Comparison of ENCODE assay signal across 2 cellular contexts in the genomic region with DNA sequence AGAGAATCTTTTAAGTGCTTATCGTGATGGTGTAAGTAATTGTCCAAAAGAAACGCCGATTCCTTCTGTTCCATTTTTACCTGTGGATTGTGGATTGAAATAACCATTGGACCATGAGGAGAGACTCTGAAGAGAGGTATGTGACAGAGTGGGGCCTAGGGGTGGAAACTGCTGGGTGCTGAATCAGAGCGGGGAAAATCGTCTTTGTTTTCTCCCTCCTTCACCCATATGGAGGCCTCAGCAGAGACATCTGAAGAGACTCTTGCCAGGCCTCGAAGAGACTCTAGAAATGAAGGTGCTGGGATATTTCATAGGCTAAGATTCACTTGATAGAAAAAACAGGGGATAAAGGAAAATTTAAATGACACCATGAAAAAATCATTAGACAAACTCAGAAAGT.
TF ChIP-seq lines count a peak whose summit lies in the region.

No MANE protein-coding gene starts in this region.

TF ChIP-seq in A549, 52 proteins besides CTCF, POLR2A, EP300 and RAD21:
- TF ChIP-seq NR3C1 (IDR thresholded peaks at IDR 0.05) (no peak), BHLHE40 (IDR thresholded peaks at IDR 0.05; ENCODE audit: low read depth, low read length) (no peak), JUN (IDR thresholded peaks at IDR 0.05) (no peak), CBX8 (IDR thresholded peaks at IDR 0.05) (no peak), RFX5 (IDR thresholded peaks at IDR 0.05) (no peak), RNF2 (IDR thresholded peaks at IDR 0.05; ENCODE audit: borderline replicate concordance, low read depth) (no peak), MAZ (IDR thresholded peaks at IDR 0.05; ENCODE audit: borderline replicate concordance, low read depth, low read length) (no peak), FOXS1 (CRISPR knock-in tag; IDR thresholded peaks at IDR 0.05) (no peak), NFE2L2 (conservative IDR thresholded peaks at IDR 0.05; ENCODE audit: low read length) (no peak), HOXA7 (CRISPR knock-in tag; IDR thresholded peaks at IDR 0.05) (no peak)
- TF ChIP-seq, protein P1, sequence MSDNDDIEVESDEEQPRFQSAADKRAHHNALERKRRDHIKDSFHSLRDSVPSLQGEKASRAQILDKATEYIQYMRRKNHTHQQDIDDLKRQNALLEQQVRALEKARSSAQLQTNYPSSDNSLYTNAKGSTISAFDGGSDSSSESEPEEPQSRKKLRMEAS (IDR thresholded peaks at IDR 0.05) = no peak
- TF ChIP-seq, protein P2, sequence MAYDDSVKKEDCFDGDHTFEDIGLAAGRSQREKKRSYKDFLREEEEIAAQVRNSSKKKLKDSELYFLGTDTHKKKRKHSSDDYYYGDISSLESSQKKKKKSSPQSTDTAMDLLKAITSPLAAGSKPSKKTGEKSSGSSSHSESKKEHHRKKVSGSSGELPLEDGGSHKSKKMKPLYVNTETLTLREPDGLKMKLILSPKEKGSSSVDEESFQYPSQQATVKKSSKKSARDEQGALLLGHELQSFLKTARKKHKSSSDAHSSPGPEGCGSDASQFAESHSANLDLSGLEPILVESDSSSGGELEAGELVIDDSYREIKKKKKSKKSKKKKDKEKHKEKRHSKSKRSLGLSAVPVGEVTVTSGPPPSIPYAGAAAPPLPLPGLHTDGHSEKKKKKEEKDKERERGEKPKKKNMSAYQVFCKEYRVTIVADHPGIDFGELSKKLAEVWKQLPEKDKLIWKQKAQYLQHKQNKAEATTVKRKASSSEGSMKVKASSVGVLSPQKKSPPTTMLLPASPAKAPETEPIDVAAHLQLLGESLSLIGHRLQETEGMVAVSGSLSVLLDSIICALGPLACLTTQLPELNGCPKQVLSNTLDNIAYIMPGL (CRISPR knock-in tag; IDR thresholded peaks at IDR 0.05; ENCODE audit: borderline replicate concordance) = no peak
- TF ChIP-seq, protein P3, sequence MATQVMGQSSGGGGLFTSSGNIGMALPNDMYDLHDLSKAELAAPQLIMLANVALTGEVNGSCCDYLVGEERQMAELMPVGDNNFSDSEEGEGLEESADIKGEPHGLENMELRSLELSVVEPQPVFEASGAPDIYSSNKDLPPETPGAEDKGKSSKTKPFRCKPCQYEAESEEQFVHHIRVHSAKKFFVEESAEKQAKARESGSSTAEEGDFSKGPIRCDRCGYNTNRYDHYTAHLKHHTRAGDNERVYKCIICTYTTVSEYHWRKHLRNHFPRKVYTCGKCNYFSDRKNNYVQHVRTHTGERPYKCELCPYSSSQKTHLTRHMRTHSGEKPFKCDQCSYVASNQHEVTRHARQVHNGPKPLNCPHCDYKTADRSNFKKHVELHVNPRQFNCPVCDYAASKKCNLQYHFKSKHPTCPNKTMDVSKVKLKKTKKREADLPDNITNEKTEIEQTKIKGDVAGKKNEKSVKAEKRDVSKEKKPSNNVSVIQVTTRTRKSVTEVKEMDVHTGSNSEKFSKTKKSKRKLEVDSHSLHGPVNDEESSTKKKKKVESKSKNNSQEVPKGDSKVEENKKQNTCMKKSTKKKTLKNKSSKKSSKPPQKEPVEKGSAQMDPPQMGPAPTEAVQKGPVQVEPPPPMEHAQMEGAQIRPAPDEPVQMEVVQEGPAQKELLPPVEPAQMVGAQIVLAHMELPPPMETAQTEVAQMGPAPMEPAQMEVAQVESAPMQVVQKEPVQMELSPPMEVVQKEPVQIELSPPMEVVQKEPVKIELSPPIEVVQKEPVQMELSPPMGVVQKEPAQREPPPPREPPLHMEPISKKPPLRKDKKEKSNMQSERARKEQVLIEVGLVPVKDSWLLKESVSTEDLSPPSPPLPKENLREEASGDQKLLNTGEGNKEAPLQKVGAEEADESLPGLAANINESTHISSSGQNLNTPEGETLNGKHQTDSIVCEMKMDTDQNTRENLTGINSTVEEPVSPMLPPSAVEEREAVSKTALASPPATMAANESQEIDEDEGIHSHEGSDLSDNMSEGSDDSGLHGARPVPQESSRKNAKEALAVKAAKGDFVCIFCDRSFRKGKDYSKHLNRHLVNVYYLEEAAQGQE (IDR thresholded peaks at IDR 0.05) = no peak
TF ChIP-seq in A549: peak in this region for 0.

TF ChIP-seq in H1, 55 proteins besides CTCF, POLR2A, EP300 and RAD21:
- TF ChIP-seq BRCA1 (IDR thresholded peaks at IDR 0.05; ENCODE audit: low read depth, low read length) (no peak), RBBP5 (IDR thresholded peaks at IDR 0.05; ENCODE audit: borderline replicate concordance, low read depth, low read length) (no peak), ASH2L (IDR thresholded peaks at IDR 0.05; ENCODE audit: low read length) (no peak), BCL11A (IDR thresholded peaks at IDR 0.05; ENCODE audit: low read depth in 2 of 2, low read length in 2 of 2) (no peak), PHF8 (conservative IDR thresholded peaks at IDR 0.05; ENCODE audit: low read depth, low read length) (no peak), SP2 (IDR thresholded peaks at IDR 0.05; ENCODE audit: low read length) (no peak), CEBPB (IDR thresholded peaks at IDR 0.05; ENCODE audit: low read depth, low read length) (no peak), NANOG (IDR thresholded peaks at IDR 0.05; ENCODE audit: insufficient read depth, low read depth, low read length, poor library complexity, severe bottlenecking) (no peak), ZNF274 (IDR thresholded peaks at IDR 0.05; ENCODE audit: borderline replicate concordance, extremely low read depth, low read length) (no peak), MAFK (IDR thresholded peaks at IDR 0.05; ENCODE audit: low read depth, low read length) (no peak)
